ENCODE assay signal across 11 cellular contexts in the genomic region with DNA sequence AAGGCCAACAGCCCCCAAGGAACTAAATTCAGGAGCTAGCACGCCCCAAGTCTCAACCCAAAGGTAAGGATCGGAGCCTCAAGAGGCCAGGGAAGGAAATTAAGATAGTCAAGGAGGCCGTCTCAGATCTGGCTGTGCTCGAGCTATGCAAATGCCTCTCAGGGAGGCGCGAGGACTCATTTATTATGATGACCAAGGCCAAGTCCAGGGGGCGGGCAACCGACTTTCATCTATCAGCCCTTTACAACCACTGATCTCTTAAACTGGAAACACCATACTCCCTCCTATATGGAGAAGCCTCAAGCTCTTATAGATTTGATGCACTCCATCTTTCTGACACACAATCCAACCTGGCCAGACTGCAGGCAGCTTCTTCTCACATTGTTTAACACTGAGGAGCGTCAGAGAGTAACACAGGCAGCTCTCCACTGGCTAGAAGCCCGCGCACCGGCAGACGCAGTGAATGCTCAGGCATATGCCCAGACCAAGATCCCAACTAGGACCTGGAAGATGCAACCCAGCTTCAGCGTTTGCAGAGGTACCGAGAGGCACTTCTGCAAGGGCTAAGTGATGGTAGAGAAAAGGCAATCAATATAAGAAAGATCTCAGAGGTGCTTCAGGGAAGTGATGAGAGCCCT. TPM values are rescaled to one million over a fixed set of nuclear protein-coding genes. Genes with fewer than 3 reads are reported as not detected.
DNase-seq lines count a peak whose midpoint lies in the region; ATAC-seq and TF ChIP-seq lines count a peak whose summit lies in the region.
"Had no signal": no experiment of that assay in that cellular context is flagged by ENCODE, and none has a peak within 500 bp of the region (broad histone marks: within the 10 kb centered on the region; RNA-seq: fewer than 3 reads in every experiment).

No MANE protein-coding gene starts in this region.

- no peaks in the 10 kb centered on the region for H3K79me2 ChIP-seq in mammary epithelial cell (ENCODE audit: insufficient read depth, low read length)

- TF ChIP-seq CTCF in mammary epithelial cell (conservative IDR thresholded peaks at IDR 0.05 in 1 of 2, IDR thresholded peaks at IDR 0.05 in 1 of 2; ENCODE audit: extremely low read depth in 1 of 2, insufficient read depth in 1 of 2, low read depth in 1 of 2, low read length in 2 of 2) (no peak), GM10248 (IDR thresholded peaks at IDR 0.05; ENCODE audit: control extremely low read depth, extremely low read depth, low read depth, missing control alignments) (no peak)

- no peaks in the 10 kb centered on the region for H4K20me1 ChIP-seq in mammary epithelial cell (ENCODE audit: insufficient read depth, low read length)

- 96% methylated on average over 13 of the region's 15 CpGs for WGBS in mammary epithelial cell (ENCODE audit: low coverage, missing lambda C conversion rate)

- H3K27me3 ChIP-seq in mammary epithelial cell (ENCODE audit: insufficient read depth, low read length), result no peaks in the 10 kb centered on the region
- no peaks in the 10 kb centered on the region for H3K27me3 ChIP-seq in rectal smooth muscle tissue (ENCODE audit: control insufficient read depth, insufficient read depth, low read length)

- no peak overlapping the region for H3K9ac ChIP-seq in mammary epithelial cell (ENCODE audit: insufficient read depth, low read length)
- no peak overlapping the region for H3K9ac ChIP-seq in rectal smooth muscle tissue (ENCODE audit: low read length)

- peak overlapping the region; percentile 85 for H2AFZ ChIP-seq in mammary epithelial cell (ENCODE audit: low read depth, low read length)

- peak overlapping the region; percentile 18 for H3K4me2 ChIP-seq in mammary epithelial cell (ENCODE audit: insufficient read depth, low read depth, low read length)

- POLR2A ChIA-PET in GM10248 (lab: Yijun Ruan, JAX), result no interaction called here

- dilution Hi-C loops in mammary epithelial cell (cut with HindIII; ENCODE audit: low sequenced_read_pairs), result no loop called here

- CTCF ChIA-PET in mammary epithelial cell (lab: Charles Lee; ENCODE audit: low non-redundant PET) (no interaction called here), GM10248 (lab: Yijun Ruan, JAX) (interaction anchor here (1.1 to 3.2 kb wide), 2 partner anchors 10 to 56 kb away, joined by 3 to 12 read pairs; no protein-coding TSS in a partner anchor)

- peak; percentile 73 for ATAC-seq in GM18511 (IDR thresholded peaks at IDR 0.05; ENCODE audit: unreplicated experiment)
- ATAC-seq in HG02759 (IDR thresholded peaks at IDR 0.05; ENCODE audit: unreplicated experiment), result peak; percentile 30

- intact Hi-C loops in mammary epithelial cell (cut with micrococcal nuclease), result no loop called here

- H3K4me3 ChIP-seq in mammary epithelial cell (replicated peaks in 1 of 3; ENCODE audit: insufficient read depth in 1 of 3, low read depth in 2 of 3, low read length in 3 of 3), result no peak overlapping the region
- peak overlapping the region; percentile 17 for H3K4me3 ChIP-seq in rectal smooth muscle tissue (ENCODE audit: low read length)

- DNase-seq in mammary epithelial cell (no peak), GM10248 (ENCODE audit: extremely low spot score) (no peak), Kasumi-1 (lab: John Stamatoyannopoulos, UW) (no peak), hepatic stellate cell (ENCODE audit: low spot score) (no peak)
- DNase-seq in stimulated activated naive CD4-positive, alpha-beta T cell (lab: John Stamatoyannopoulos, UW), result no peak
- DNase-seq: activated T-cell treated with anti-CD3 and anti-CD28 coated beads, Interleukin-2, amount 50 U/mL, for 1 hour; NCI-H2081 had no signal

- H3K4me1 ChIP-seq in mammary epithelial cell (ENCODE audit: insufficient read depth, low read length) (no peaks in the 10 kb centered on the region), rectal smooth muscle tissue (ENCODE audit: control insufficient read depth, insufficient read depth, low read length) (no peaks in the 10 kb centered on the region)

- H3K9me3 ChIP-seq in mammary epithelial cell (replicated peaks; ENCODE audit: insufficient read depth, low read length), result no peaks in the 10 kb centered on the region

- H3K27ac ChIP-seq in mammary epithelial cell (ENCODE audit: insufficient read depth, low read depth, low read length), result no peak overlapping the region
- no peak overlapping the region for H3K27ac ChIP-seq in rectal smooth muscle tissue (ENCODE audit: low read depth, low read length)

- H3K36me3 ChIP-seq in mammary epithelial cell (ENCODE audit: insufficient read depth, low read length) (no peaks in the 10 kb centered on the region), rectal smooth muscle tissue (ENCODE audit: control insufficient read depth, insufficient read depth, low read length) (no peaks in the 10 kb centered on the region)

- in situ Hi-C loops in mammary epithelial cell (cut with MboI; ENCODE audit: low sequenced_read_pairs in 2 of 2), result no loop called here

- no TSS peak for BruUV-seq in mammary epithelial cell (replicated peaks; lab: Mats Ljungman, UMichigan)

RNA-seq across cellular contexts. Expression of a gene that starts 9.6 kb away (rescaled TPM):
- total RNA-seq in mammary epithelial cell, result under 1 TPM in 1 of 2 donors, not detected in 1; 0.50 TPM
- 0.03 TPM for polyA plus RNA-seq in mammary epithelial cell
- not detected for polyA minus RNA-seq in mammary epithelial cell
- total RNA-seq: SK-MEL-5 had no signal
